ENCODE assay signal across 8 cellular contexts in the genomic region with DNA sequence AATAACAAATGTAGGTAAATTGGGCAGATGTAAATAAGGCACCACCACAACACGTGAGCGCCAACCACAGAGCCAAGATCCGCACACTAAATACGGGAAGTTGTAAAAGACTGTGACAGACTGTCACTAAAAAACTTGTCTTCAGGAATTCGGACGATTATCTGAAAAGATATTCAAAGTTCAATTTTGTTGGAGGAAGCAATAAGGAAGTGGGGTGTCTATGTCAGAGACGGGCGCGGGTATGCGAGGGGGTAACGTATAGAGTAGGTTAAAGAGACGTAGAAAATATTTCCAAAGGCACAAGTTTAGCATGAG. TPM values are rescaled to one million over a fixed set of nuclear protein-coding genes. Genes with fewer than 3 reads are reported as not detected.
DNase-seq lines count a peak whose midpoint lies in the region; ATAC-seq and TF ChIP-seq lines count a peak whose summit lies in the region.

No MANE protein-coding gene starts in this region.

- H3K9me3 ChIP-seq in CD8-positive, alpha-beta T cell (ENCODE audit: low read length), result no peaks in the 10 kb centered on the region
- H3K9me3 ChIP-seq in Panc1 (ENCODE audit: control insufficient read depth, insufficient read depth, low read depth, low read length), result no peaks in the 10 kb centered on the region
- H3K9me3 ChIP-seq in right atrium auricular region, result no peaks in the 10 kb centered on the region
- no peaks in the 10 kb centered on the region for H3K9me3 ChIP-seq in smooth muscle cell (replicated peaks; ENCODE audit: low read depth)

- H3K4me2 ChIP-seq in smooth muscle cell, result peak overlapping the region; percentile 91

- H3K4me1 Mint-ChIP-seq in CD8-positive, alpha-beta T cell (ENCODE audit: low read depth), result peaks cover 56% of the 10 kb centered on the region
- peaks cover 59% of the 10 kb centered on the region for H3K4me1 Mint-ChIP-seq in activated naive CD4-positive, alpha-beta T cell treated with anti-CD3 and anti-CD28 coated beads, Interleukin-2, amount 10 ng/mL, durations not matched to agents 7 days and 5 days

- POLR2A ChIA-PET in CD8-positive, alpha-beta T cell (lab: Charles Lee), result interaction anchor here (0.6 to 7.2 kb wide), 13 partner anchors 9 to 209 kb away, joined by 3 to 122 read pairs (median 7); a partner anchor contains a TSS
- POLR2A ChIA-PET in Panc1 (lab: Charles Lee), result no interaction called here

- H4K20me1 ChIP-seq in smooth muscle cell (ENCODE audit: low read depth), result peaks cover 31% of the 10 kb centered on the region

- CTCF ChIA-PET in CD8-positive, alpha-beta T cell (lab: Charles Lee), result interaction anchor here (1.0 to 2.1 kb wide), 8 partner anchors 11 to 180 kb away, joined by 3 to 5 read pairs (median 4); a partner anchor contains a TSS
- CTCF ChIA-PET in Panc1 (lab: Charles Lee), result no interaction called here
- CTCF ChIA-PET in activated naive CD4-positive, alpha-beta T cell treated with anti-CD3 and anti-CD28 coated beads, Interleukin-2, amount 10 ng/mL, durations not matched to agents 7 days and 5 days (lab: Charles Lee), result no interaction called here

- H3K4me1 ChIP-seq in CD8-positive, alpha-beta T cell (ENCODE audit: insufficient read depth, low read length), result peaks cover 38% of the 10 kb centered on the region
- peaks cover 24% of the 10 kb centered on the region for H3K4me1 ChIP-seq in Panc1 (ENCODE audit: control insufficient read depth, insufficient read depth, low read length)
- H3K4me1 ChIP-seq in right atrium auricular region, result peaks cover 0 to 35% of the 10 kb centered on the region in 2 donors
- peaks cover 33% of the 10 kb centered on the region for H3K4me1 ChIP-seq in smooth muscle cell (ENCODE audit: low read depth)

- no peaks in the 10 kb centered on the region for H3K27me3 ChIP-seq in CD8-positive, alpha-beta T cell (ENCODE audit: insufficient read depth, low read length)
- H3K27me3 ChIP-seq in Panc1 (ENCODE audit: control insufficient read depth, insufficient read depth, low read length) (no peaks in the 10 kb centered on the region), right atrium auricular region (no peaks in the 10 kb centered on the region), smooth muscle cell (ENCODE audit: low read depth) (no peaks in the 10 kb centered on the region)

- H3K4me3 Mint-ChIP-seq in CD8-positive, alpha-beta T cell, result peak overlapping the region; percentile 83
- H3K4me3 Mint-ChIP-seq in activated naive CD4-positive, alpha-beta T cell treated with anti-CD3 and anti-CD28 coated beads, Interleukin-2, amount 10 ng/mL, durations not matched to agents 7 days and 5 days, result peak overlapping the region; percentile 84

- peak in 6 of 7 experiments; percentile 16 to 69 (median 42) for DNase-seq in CD8-positive, alpha-beta T cell
- DNase-seq in HFF-Myc (ENCODE audit: extremely low read depth, low read depth) (no peak), Panc1 (ENCODE audit: low read depth, low spot score) (no peak), right atrium auricular region (ENCODE audit: low spot score) (no peak), smooth muscle cell (lab: John Stamatoyannopoulos, UW; ENCODE audit: unreplicated experiment) (no peak), NCI-H146 treated with DMSO at 0.1 percent for 48 hours (lab: John Stamatoyannopoulos, UW; ENCODE audit: unreplicated experiment) (no peak), COR-L47 (lab: John Stamatoyannopoulos, UW) (no peak)
- peak; percentile 70 for DNase-seq in activated naive CD4-positive, alpha-beta T cell treated with anti-CD3 and anti-CD28 coated beads, Interleukin-2, amount 10 ng/mL, durations not matched to agents 7 days and 5 days

- peak overlapping the region; percentile 93 for H2AFZ ChIP-seq in smooth muscle cell (ENCODE audit: low read depth)

- BruUV-seq in Panc1 (replicated peaks; lab: Mats Ljungman, UMichigan), result no TSS peak

- no peak for TF ChIP-seq CTCF in CD8-positive, alpha-beta T cell (IDR thresholded peaks at IDR 0.05)
- TF ChIP-seq CTCF in HFF-Myc (IDR thresholded peaks at IDR 0.05; ENCODE audit: low read depth, low read length, missing control alignments) (no peak), Panc1 (IDR thresholded peaks at IDR 0.05) (no peak), right atrium auricular region (IDR thresholded peaks at IDR 0.05) (no peak), smooth muscle cell (IDR thresholded peaks at IDR 0.05; ENCODE audit: borderline replicate concordance, insufficient read depth, poor library complexity, severe bottlenecking) (no peak)

- no peaks in the 10 kb centered on the region for H3K27me3 Mint-ChIP-seq in CD8-positive, alpha-beta T cell (ENCODE audit: low read depth)
- H3K27me3 Mint-ChIP-seq in activated naive CD4-positive, alpha-beta T cell treated with anti-CD3 and anti-CD28 coated beads, Interleukin-2, amount 10 ng/mL, durations not matched to agents 7 days and 5 days, result peaks cover 7% of the 10 kb centered on the region

- H3K27ac Mint-ChIP-seq in CD8-positive, alpha-beta T cell, result peak overlapping the region; percentile 97
- H3K27ac Mint-ChIP-seq in activated naive CD4-positive, alpha-beta T cell treated with anti-CD3 and anti-CD28 coated beads, Interleukin-2, amount 10 ng/mL, durations not matched to agents 7 days and 5 days, result peak overlapping the region; percentile 100

- peak overlapping the region; percentile 96 for H3K27ac ChIP-seq in CD8-positive, alpha-beta T cell (ENCODE audit: low read depth, low read length)
- H3K27ac ChIP-seq in Panc1 (ENCODE audit: low read length) (peak overlapping the region; percentile 92), right atrium auricular region (peak overlapping the region; percentile 92 to 93), smooth muscle cell (ENCODE audit: low read depth) (peak overlapping the region; percentile 90)

- no peak for ATAC-seq in CD8-positive, alpha-beta T cell
- ATAC-seq in Panc1, result no peak

- in situ Hi-C loops in Panc1 (cut with HindIII; ENCODE audit: low pct_unique_long_range_greater_than_20kb, low sequenced_read_pairs), result no loop called here

- H3F3A ChIP-seq in smooth muscle cell (ENCODE audit: low read depth), result no peaks in the 10 kb centered on the region

- WGBS in smooth muscle cell (ENCODE audit: low lambda C conversion rate), result 33% methylated on average over 12 of the region's 12 CpGs

- peak overlapping the region; percentile 57 for H3K4me3 ChIP-seq in CD8-positive, alpha-beta T cell (ENCODE audit: low read depth, low read length)
- H3K4me3 ChIP-seq in HFF-Myc (replicated peaks; ENCODE audit: low read depth, low read length) (peak overlapping the region; percentile 88), Panc1 (ENCODE audit: low read depth in 2 of 2, low read length in 2 of 2) (peak overlapping the region; percentile 62 to 92), right atrium auricular region (peak overlapping the region; percentile 51 to 66), smooth muscle cell (peak overlapping the region; percentile 65)

- peaks cover 34% of the 10 kb centered on the region for H3K79me2 ChIP-seq in smooth muscle cell (ENCODE audit: low read depth)

- intact Hi-C loops in CD8-positive, alpha-beta T cell (cut with DNase I, micrococcal nuclease), result loop anchor here (1.0 to 10.0 kb wide), 5 partner anchors 26 to 1176 kb away; a partner anchor contains a TSS
- intact Hi-C loops in Panc1 (cut with micrococcal nuclease; ENCODE audit: unreplicated experiment), result no loop called here

- peaks cover 4% of the 10 kb centered on the region for H3K36me3 ChIP-seq in CD8-positive, alpha-beta T cell (ENCODE audit: insufficient read depth, low read length)
- H3K36me3 ChIP-seq in Panc1 (ENCODE audit: control insufficient read depth, insufficient read depth, low read length) (peaks cover 25% of the 10 kb centered on the region), right atrium auricular region (peaks cover 15% of the 10 kb centered on the region), smooth muscle cell (ENCODE audit: low read depth) (peaks cover 10% of the 10 kb centered on the region)

- peak overlapping the region; percentile 90 for H3K9ac ChIP-seq in smooth muscle cell (ENCODE audit: low read depth)

- peaks cover 39% of the 10 kb centered on the region for H3K36me3 Mint-ChIP-seq in CD8-positive, alpha-beta T cell
- peaks cover 32% of the 10 kb centered on the region for H3K36me3 Mint-ChIP-seq in activated naive CD4-positive, alpha-beta T cell treated with anti-CD3 and anti-CD28 coated beads, Interleukin-2, amount 10 ng/mL, durations not matched to agents 7 days and 5 days

- H3K9me3 Mint-ChIP-seq in CD8-positive, alpha-beta T cell, result no peaks in the 10 kb centered on the region
- no peaks in the 10 kb centered on the region for H3K9me3 Mint-ChIP-seq in activated naive CD4-positive, alpha-beta T cell treated with anti-CD3 and anti-CD28 coated beads, Interleukin-2, amount 10 ng/mL, durations not matched to agents 7 days and 5 days

RNA-seq across cellular contexts. Expression of a gene that starts 1.5 kb away (rescaled TPM):
- 100 to 1,000 TPM; 173 to 179 TPM for total RNA-seq in CD8-positive, alpha-beta T cell
- total RNA-seq in Panc1 (2021; ENCODE audit: unreplicated experiment), result 503 TPM
- polyA plus RNA-seq in Panc1 (2012; ENCODE audit: insufficient read length), result 275 TPM
- total RNA-seq in right atrium auricular region, result 100 to 1,000 TPM; 245 to 272 TPM
- total RNA-seq in smooth muscle cell, result 908 and 1,229 TPM in 2 replicates
- 836 and 1,047 TPM in 2 replicates for polyA plus RNA-seq in smooth muscle cell

RNA-seq across cellular contexts. Expression of a gene that starts 37.0 kb away (rescaled TPM):
- total RNA-seq in CD8-positive, alpha-beta T cell, result 10 to 100 TPM; 30.5 to 36.8 TPM
- total RNA-seq in Panc1 (2021; ENCODE audit: unreplicated experiment) (38.2 TPM), right atrium auricular region (10 to 100 TPM; 10.2 to 13.7 TPM), smooth muscle cell (61.1 and 61.3 TPM in 2 replicates)
- polyA plus RNA-seq in Panc1 (2012; ENCODE audit: insufficient read length), result 19.6 TPM
- 34.5 and 46.1 TPM in 2 replicates for polyA plus RNA-seq in smooth muscle cell

Comparison
In these comparisons a context has a peak if more than half of its experiments do, and no peak if none do; other contexts are left out.
1. DNase-seq: peak in CD8-positive, alpha-beta T cell (6 of 7) and activated naive CD4-positive, alpha-beta T cell treated with anti-CD3 and anti-CD28 coated beads, Interleukin-2, amount 10 ng/mL, durations not matched to agents 7 days and 5 days (single experiment); none in HFF-Myc (single experiment), Panc1 (single experiment), right atrium auricular region (single experiment), smooth muscle cell (single experiment), NCI-H146 treated with DMSO at 0.1 percent for 48 hours (single experiment) and COR-L47 (single experiment).
2. Peak in every context shown above with its lines, with median percentiles within 50 percentile points of each other: H3K27ac ChIP-seq and H3K4me3 ChIP-seq.